ENCODE assay signal across 23 cellular contexts in the genomic region with DNA sequence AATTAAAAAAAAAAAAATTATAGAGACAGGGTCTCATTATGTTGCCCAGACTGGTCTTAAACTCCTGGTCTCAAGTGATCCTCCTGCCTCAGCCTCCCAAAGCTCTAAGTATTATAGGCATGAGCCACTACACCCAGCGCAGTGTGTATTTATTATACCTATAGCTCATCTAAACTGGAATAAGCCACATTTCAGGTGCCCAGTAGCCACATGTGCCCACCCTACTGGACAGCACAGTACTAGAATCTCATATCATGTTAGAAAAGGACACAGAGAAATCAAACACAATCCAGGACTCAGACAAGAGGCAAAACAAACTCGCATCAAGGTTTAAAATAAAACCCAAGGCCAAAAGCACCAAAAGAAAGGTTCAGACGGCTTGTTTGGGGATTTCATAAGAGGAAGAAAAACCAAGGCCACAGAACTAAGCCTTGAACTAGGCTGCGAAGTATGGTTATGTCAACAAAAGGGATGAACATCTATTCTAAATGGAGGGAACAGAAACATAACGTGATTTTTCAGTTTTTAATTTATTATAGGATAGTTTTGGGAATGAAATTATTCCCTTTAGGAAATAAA. TPM values are rescaled to one million over a fixed set of nuclear protein-coding genes. Genes with fewer than 3 reads are reported as not detected.
"Had no signal": no experiment of that assay in that cellular context is flagged by ENCODE, and none has a peak within 500 bp of the region (broad histone marks: within the 10 kb centered on the region; RNA-seq: fewer than 3 reads in every experiment).

No MANE protein-coding gene starts in this region.

- H3K4me3 ChIP-seq: colonic mucosa, hepatocyte, left ventricle myocardium inferior, lower lobe of right lung, pancreas, smooth muscle cell, stomach, thoracic aorta, transverse colon had no signal

- H3K27ac ChIP-seq: colonic mucosa, foreskin keratinocyte, hepatocyte, left ventricle myocardium inferior, lower lobe of right lung, pancreas, stomach, thoracic aorta had no signal

- H3K36me3 ChIP-seq: colonic mucosa, left ventricle myocardium inferior, lower lobe of right lung, pancreas, stomach, thoracic aorta, transverse colon had no signal

- H3K79me2 ChIP-seq: hepatocyte had no signal

- DNase-seq: colonic mucosa; effector CD4-positive, alpha-beta T cell; endodermal cell; erythroblast; foreskin keratinocyte; kidney; left cardiac atrium; left ventricle myocardium inferior; lower lobe of right lung; midbrain; occipital lobe; pancreas; right cardiac atrium; stimulated activated CD4-positive, alpha-beta T cell treated with anti-CD3 and anti-CD28 coated beads, Interleukin-4, amount 100 ng/mL, for 1 hour; stimulated activated CD8-positive, alpha-beta memory T cell treated with anti-CD3 and anti-CD28 coated beads, Interleukin-4, amount 100 ng/mL, for 48 hours; stimulated activated naive CD4-positive, alpha-beta T cell; stomach; substantia nigra; transverse colon had no signal

- H3K9me3 ChIP-seq: colonic mucosa, left ventricle myocardium inferior, lower lobe of right lung, pancreas, stomach, thoracic aorta, transverse colon had no signal

- FAIRE-seq: endothelial cell of umbilical vein, kidney, pancreas had no signal

- H3K4me2 ChIP-seq: hepatocyte, smooth muscle cell had no signal

- ATAC-seq: foreskin keratinocyte, left cardiac atrium, lower lobe of right lung, pancreas, right cardiac atrium had no signal

- H3K27me3 ChIP-seq: colonic mucosa, foreskin keratinocyte, hepatocyte, pancreas, stomach, transverse colon had no signal

- H2AFZ ChIP-seq: hepatocyte had no signal

- H3K4me1 ChIP-seq: colonic mucosa, left ventricle myocardium inferior, lower lobe of right lung, pancreas, stomach had no signal

RNA-seq across cellular contexts. Expression of gene SLC16A9, which starts 32.3 kb away (rescaled TPM):
- total RNA-seq: endothelial cell of umbilical vein had no signal
